ENCODE assay signal across 1 cellular context in genomic region chr3:8730641-8731040, GRCh38.
TF ChIP-seq lines count a peak whose summit lies in the region.

No MANE protein-coding gene starts in this region.

TF ChIP-seq in IMR-90, 13 proteins besides CTCF, POLR2A, EP300 and RAD21 (continued from another document):
- TF ChIP-seq MAZ (IDR thresholded peaks at IDR 0.05; ENCODE audit: borderline replicate concordance, low read depth, low read length) (no peak), CEBPB (IDR thresholded peaks at IDR 0.05; ENCODE audit: low read depth, low read length) (no peak), ELK1 (IDR thresholded peaks at IDR 0.05; ENCODE audit: borderline replicate concordance, low read depth, low read length) (no peak), USF2 (IDR thresholded peaks at IDR 0.05; ENCODE audit: low read depth, low read length) (no peak), NFE2L2 (IDR thresholded peaks at IDR 0.05; ENCODE audit: low read depth, low read length) (no peak), RCOR1 (IDR thresholded peaks at IDR 0.05; ENCODE audit: insufficient replicate concordance, low read length) (no peak), MAFK (IDR thresholded peaks at IDR 0.05; ENCODE audit: low read depth, low read length) (no peak), CHD1 (IDR thresholded peaks at IDR 0.05; ENCODE audit: low read depth, low read length) (no peak), SMC3 (IDR thresholded peaks at IDR 0.05; ENCODE audit: low read depth, low read length) (no peak), BHLHE40 (IDR thresholded peaks at IDR 0.05; ENCODE audit: low read depth, low read length) (no peak), MXI1 (IDR thresholded peaks at IDR 0.05; ENCODE audit: borderline replicate concordance, low read depth, low read length) (no peak)
